ENCODE assay signal across 1 cellular context in the genomic region with DNA sequence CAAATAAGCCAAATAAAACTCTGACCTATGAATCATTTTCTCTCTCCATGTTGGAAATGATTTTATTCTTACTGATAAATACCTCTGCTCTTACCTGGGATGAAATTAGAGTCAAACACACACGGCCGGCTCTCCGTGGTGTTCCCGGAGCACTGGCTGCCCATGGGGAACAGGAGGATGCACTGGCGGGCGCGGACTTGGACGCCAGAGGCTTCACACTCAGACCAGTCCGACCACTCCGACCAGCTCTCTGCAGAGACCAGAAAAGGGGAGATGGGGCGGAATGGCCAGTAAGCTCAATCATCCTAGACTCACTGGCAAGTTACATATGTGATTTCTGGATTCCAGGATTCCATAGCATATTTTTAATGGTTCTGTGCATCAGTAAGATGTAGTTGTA.
TF ChIP-seq lines count a peak whose summit lies in the region.

No MANE protein-coding gene starts in this region.

TF ChIP-seq in SK-N-SH, 30 proteins besides CTCF, POLR2A, EP300 and RAD21 (continued from another document):
- TF ChIP-seq, protein P1, sequence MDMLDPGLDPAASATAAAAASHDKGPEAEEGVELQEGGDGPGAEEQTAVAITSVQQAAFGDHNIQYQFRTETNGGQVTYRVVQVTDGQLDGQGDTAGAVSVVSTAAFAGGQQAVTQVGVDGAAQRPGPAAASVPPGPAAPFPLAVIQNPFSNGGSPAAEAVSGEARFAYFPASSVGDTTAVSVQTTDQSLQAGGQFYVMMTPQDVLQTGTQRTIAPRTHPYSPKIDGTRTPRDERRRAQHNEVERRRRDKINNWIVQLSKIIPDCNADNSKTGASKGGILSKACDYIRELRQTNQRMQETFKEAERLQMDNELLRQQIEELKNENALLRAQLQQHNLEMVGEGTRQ (IDR thresholded peaks at IDR 0.05; ENCODE audit: borderline replicate concordance, low read depth, low read length): no peak
- TF ChIP-seq FOSL2 (IDR thresholded peaks at IDR 0.05; ENCODE audit: borderline replicate concordance, low read depth) (no peak), POLR2AphosphoS5 (IDR thresholded peaks at IDR 0.05; ENCODE audit: low read depth, low read length) (no peak), NFIC (IDR thresholded peaks at IDR 0.05; ENCODE audit: borderline replicate concordance) (no peak), MXI1 (IDR thresholded peaks at IDR 0.05; ENCODE audit: low read depth, low read length) (no peak)
- TF ChIP-seq, protein P2, sequence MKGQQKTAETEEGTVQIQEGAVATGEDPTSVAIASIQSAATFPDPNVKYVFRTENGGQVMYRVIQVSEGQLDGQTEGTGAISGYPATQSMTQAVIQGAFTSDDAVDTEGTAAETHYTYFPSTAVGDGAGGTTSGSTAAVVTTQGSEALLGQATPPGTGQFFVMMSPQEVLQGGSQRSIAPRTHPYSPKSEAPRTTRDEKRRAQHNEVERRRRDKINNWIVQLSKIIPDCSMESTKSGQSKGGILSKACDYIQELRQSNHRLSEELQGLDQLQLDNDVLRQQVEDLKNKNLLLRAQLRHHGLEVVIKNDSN (IDR thresholded peaks at IDR 0.05; ENCODE audit: borderline replicate concordance, low read depth): no peak
TF ChIP-seq in SK-N-SH: peak in this region for 0.
